ENCODE assay signal across 1 cellular context in genomic region chr12:69105101-69105613, GRCh38.
A peak's percentile ranks its signal among the peaks of the same experiment; 100 is the strongest.
TF ChIP-seq lines count a peak whose summit lies in the region.

No MANE protein-coding gene starts in this region.

TF ChIP-seq in HEK293, 187 proteins besides CTCF, POLR2A, EP300 and RAD21 (continued from another document):
- TF ChIP-seq PRDM2 (tag by site-specific recombination; IDR thresholded peaks at IDR 0.05; ENCODE audit: borderline replicate concordance) (no peak), ZNF585B (tag by site-specific recombination; IDR thresholded peaks at IDR 0.05) (no peak), ZNF114 (tag by site-specific recombination; IDR thresholded peaks at IDR 0.05) (no peak), ZNF837 (tag by site-specific recombination; IDR thresholded peaks at IDR 0.05) (no peak), ZNF670 (tag by site-specific recombination; IDR thresholded peaks at IDR 0.05; ENCODE audit: low read depth) (no peak), ZNF473 (tag by site-specific recombination; IDR thresholded peaks at IDR 0.05) (no peak), HIC1 (tag by site-specific recombination; IDR thresholded peaks at IDR 0.05) (no peak), ZBTB1 (tag by site-specific recombination; IDR thresholded peaks at IDR 0.05) (no peak), KLF7 (tag by site-specific recombination; IDR thresholded peaks at IDR 0.05; ENCODE audit: borderline replicate concordance) (no peak; the same call in 1 of the 2 replicates), OVOL3 (tag by site-specific recombination; IDR thresholded peaks at IDR 0.05) (no peak), GLI4 (tag by site-specific recombination; IDR thresholded peaks at IDR 0.05) (no peak), ZNF132 (tag by site-specific recombination; IDR thresholded peaks at IDR 0.05; ENCODE audit: borderline replicate concordance) (no peak), OSR2 (tag by site-specific recombination; IDR thresholded peaks at IDR 0.05) (peak; percentile 92), BCL11A (tag by site-specific recombination; IDR thresholded peaks at IDR 0.05; ENCODE audit: low read depth) (no peak), ZNF510 (tag by site-specific recombination; IDR thresholded peaks at IDR 0.05; ENCODE audit: insufficient replicate concordance) (no peak), MZF1 (tag by site-specific recombination; IDR thresholded peaks at IDR 0.05; ENCODE audit: borderline replicate concordance) (peak; percentile 50; the same call in 1 of the 2 replicates), INSM2 (tag by site-specific recombination; IDR thresholded peaks at IDR 0.05) (no peak), ZNF16 (tag by site-specific recombination; IDR thresholded peaks at IDR 0.05; ENCODE audit: low read depth) (no peak), ZNF792 (tag by site-specific recombination; IDR thresholded peaks at IDR 0.05) (no peak), KLF1 (tag by site-specific recombination; IDR thresholded peaks at IDR 0.05) (no peak), TCF7L2 (IDR thresholded peaks at IDR 0.05; ENCODE audit: borderline replicate concordance, low read depth, low read length) (no peak), ZNF239 (tag by site-specific recombination; IDR thresholded peaks at IDR 0.05) (no peak), BCL6B (tag by site-specific recombination; IDR thresholded peaks at IDR 0.05) (no peak), ZNF433 (tag by site-specific recombination; IDR thresholded peaks at IDR 0.05; ENCODE audit: low read depth) (no peak), ZNF768 (tag by site-specific recombination; IDR thresholded peaks at IDR 0.05) (no peak), ZNF776 (tag by site-specific recombination; IDR thresholded peaks at IDR 0.05; ENCODE audit: borderline replicate concordance) (no peak), ZNF544 (tag by site-specific recombination; IDR thresholded peaks at IDR 0.05) (no peak), GLIS1 (tag by site-specific recombination; IDR thresholded peaks at IDR 0.05) (0 out of 2 replicates have a peak, but pooled peaks have one; percentile 6), KLF16 (tag by site-specific recombination; IDR thresholded peaks at IDR 0.05) (no peak), ZNF341 (tag by site-specific recombination; IDR thresholded peaks at IDR 0.05; ENCODE audit: low read depth) (no peak), SP7 (tag by site-specific recombination; IDR thresholded peaks at IDR 0.05) (peak; percentile 87), GLI2 (tag by site-specific recombination; IDR thresholded peaks at IDR 0.05; ENCODE audit: borderline replicate concordance, low read depth) (peak; percentile 12; the same call in 1 of the 2 replicates), ZNF623 (tag by site-specific recombination; IDR thresholded peaks at IDR 0.05) (no peak), ZNF146 (tag by site-specific recombination; IDR thresholded peaks at IDR 0.05) (no peak), SP3 (tag by site-specific recombination; IDR thresholded peaks at IDR 0.05) (no peak), ZBTB6 (tag by site-specific recombination; IDR thresholded peaks at IDR 0.05) (no peak), ZBTB20 (tag by site-specific recombination; IDR thresholded peaks at IDR 0.05) (no peak), SCRT2 (tag by site-specific recombination; IDR thresholded peaks at IDR 0.05) (no peak; the same call in 1 of the 2 replicates), ZNF707 (tag by site-specific recombination; IDR thresholded peaks at IDR 0.05) (no peak), HOXD13 (CRISPR knock-in tag; IDR thresholded peaks at IDR 0.05; ENCODE audit: borderline replicate concordance) (no peak), ZNF398 (tag by site-specific recombination; IDR thresholded peaks at IDR 0.05) (no peak), KLF17 (tag by site-specific recombination; IDR thresholded peaks at IDR 0.05) (no peak), ELK4 (IDR thresholded peaks at IDR 0.05; ENCODE audit: borderline replicate concordance, low read depth, low read length) (no peak), ZNF624 (tag by site-specific recombination; IDR thresholded peaks at IDR 0.05) (no peak), ZNF266 (tag by site-specific recombination; IDR thresholded peaks at IDR 0.05; ENCODE audit: low read depth) (no peak), ZFP69B (tag by site-specific recombination; IDR thresholded peaks at IDR 0.05) (peak; percentile 44; the same call in 1 of the 2 replicates)
